ENCODE assay signal across 8 cellular contexts in genomic region chr4:84582988-84583870, GRCh38. TPM values are rescaled to one million over a fixed set of nuclear protein-coding genes. Genes with fewer than 3 reads are reported as not detected.
DNase-seq lines count a peak whose midpoint lies in the region; ATAC-seq and TF ChIP-seq lines count a peak whose summit lies in the region.

Gene CDS1, plus strand, starts transcription at chr4:84583127. Its CDS starts 275 bp downstream, at chr4:84583402.

- H3K4me3 ChIP-seq in RWPE2 (ENCODE audit: severe bottlenecking) = peak within 1 kb of the TSS; percentile 64
- peak within 1 kb of the TSS; percentile 50 to 61 for H3K4me3 ChIP-seq in cardiac fibroblast (replicated peaks in 1 of 2; ENCODE audit: low read depth in 2 of 2, low read length in 2 of 2)

- H3K4me1 ChIP-seq in RWPE2 (ENCODE audit: insufficient read depth, poor library complexity, severe bottlenecking) = peaks cover 19% of the 10 kb centered on the region

- TF ChIP-seq CTCF in CD14-positive monocyte (IDR thresholded peaks at IDR 0.05) (no peak), RWPE2 (IDR thresholded peaks at IDR 0.05; ENCODE audit: poor library complexity, severe bottlenecking) (no peak), cardiac fibroblast (IDR thresholded peaks at IDR 0.05; ENCODE audit: low read depth, low read length) (no peak)

- H3K36me3 ChIP-seq in RWPE2 (ENCODE audit: low read depth) = no peaks in the 10 kb centered on the region

- intact Hi-C loops in CD14-positive monocyte (cut with micrococcal nuclease) = loop anchor here in 1 of 2 donors (5.0 kb wide), 1 partner anchor 99 kb away; no protein-coding TSS in a partner anchor
- intact Hi-C loops in left colon (cut with DNase I, micrococcal nuclease) = no loop called here

- H3K9me3 ChIP-seq in RWPE2 (ENCODE audit: severe bottlenecking) = no peaks in the 10 kb centered on the region

- DNase-seq in CD14-positive monocyte (ENCODE audit: low spot score) (peak; percentile 47), RWPE2 (ENCODE audit: low spot score) (peak; percentile 75), cardiac fibroblast (ENCODE audit: low read depth in 2 of 2) (no peak), left colon (peak; percentile 81 to 88), NCI-H774 (lab: John Stamatoyannopoulos, UW) (no peak)
- DNase-seq in stimulated activated CD8-positive, alpha-beta memory T cell treated with anti-CD3 and anti-CD28 coated beads, Interleukin-4, amount 100 ng/mL, for 48 hours = peak; percentile 31

- peak within 1 kb of the TSS; percentile 93 to 97 for H3K4me3 Mint-ChIP-seq in CD14-positive monocyte

- H3K27ac ChIP-seq in RWPE2 (ENCODE audit: poor library complexity, severe bottlenecking) = peak within 1 kb of the TSS; percentile 77

- peaks cover 3 to 30% of the 10 kb centered on the region in 2 donors for H3K36me3 Mint-ChIP-seq in CD14-positive monocyte

- H3K27me3 ChIP-seq in RWPE2 (ENCODE audit: insufficient read depth, poor library complexity, severe bottlenecking) = no peaks in the 10 kb centered on the region

- H3K27me3 Mint-ChIP-seq in CD14-positive monocyte (ENCODE audit: low read depth in 3 of 3) = peaks cover 25 to 51% (median 46%) of the 10 kb centered on the region in 3 donors

- H3K9me3 Mint-ChIP-seq in CD14-positive monocyte = peaks cover 3 to 14% (median 9%) of the 10 kb centered on the region in 7 donors

- peaks cover 22% of the 10 kb centered on the region for H3K4me1 Mint-ChIP-seq in CD14-positive monocyte

- peak within 1 kb of the TSS in 6 of 7 donors; percentile 47 to 83 (median 70) for H3K27ac Mint-ChIP-seq in CD14-positive monocyte

- ATAC-seq in GM19025 (IDR thresholded peaks at IDR 0.05; ENCODE audit: low read depth, unreplicated experiment) (peak; percentile 43), HG03139 (IDR thresholded peaks at IDR 0.05; ENCODE audit: unreplicated experiment) (peak; percentile 37), RWPE2 (ENCODE audit: low read depth) (peak; percentile 74), left colon (peak; percentile 76)

RNA-seq across cellular contexts. Expression of gene CDS1, which starts in this region (rescaled TPM):
- polyA plus RNA-seq in CD14-positive monocyte = under 1 TPM; 0.12 to 0.13 TPM
- total RNA-seq in left colon = 10 to 100 TPM; 47.1 to 48.3 TPM

Comparison
In these comparisons a context has a peak if more than half of its experiments do, and no peak if none do; other contexts are left out.
1. Peak in DNase-seq in CD14-positive monocyte; RNA of the gene not detected or under 1 TPM.
2. DNase-seq: peak in RWPE2 (single experiment), left colon (2 of 2) and stimulated activated CD8-positive, alpha-beta memory T cell treated with anti-CD3 and anti-CD28 coated beads, Interleukin-4, amount 100 ng/mL, for 48 hours (single experiment); none in cardiac fibroblast (0 of 2) and NCI-H774 (single experiment).
3. Peak in every context shown above with its lines, with median percentiles within 50 percentile points of each other: ATAC-seq.